In the genomic region with DNA sequence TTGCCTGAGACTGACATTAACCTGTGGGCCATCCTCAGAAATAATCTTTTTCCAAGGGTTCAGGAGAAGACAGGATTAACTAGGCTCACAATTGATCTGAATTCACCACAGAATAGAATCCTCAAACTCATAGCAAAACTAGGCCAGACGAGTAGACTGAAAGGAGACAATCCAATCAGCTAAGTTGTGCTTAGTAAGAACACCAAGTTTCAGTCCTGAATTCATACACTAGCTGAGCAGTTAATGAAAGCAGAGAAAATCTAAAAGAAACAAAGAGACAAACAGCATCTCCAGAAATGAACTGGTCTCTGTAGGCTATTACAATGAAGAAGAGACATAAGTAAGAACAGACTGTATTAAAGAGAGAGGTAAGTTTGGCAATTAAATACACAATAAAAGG, we compare ENCODE assay signal across 17 cellular contexts.
DNase-seq lines count a peak whose midpoint lies in the region; ATAC-seq, FAIRE-seq and TF ChIP-seq lines count a peak whose summit lies in the region.
"Had no signal": no experiment of that assay in that cellular context is flagged by ENCODE, and none has a peak within 500 bp of the region (broad histone marks: within the 10 kb centered on the region; RNA-seq: fewer than 3 reads in every experiment).

No MANE protein-coding gene starts in this region.

- no peak overlapping the region for H2BK12ac ChIP-seq in H1 (ENCODE audit: low read depth, low read length)

- no peak overlapping the region for H4K91ac ChIP-seq in H1 (replicated peaks; ENCODE audit: insufficient read length, low read length)

- no peak for TF ChIP-seq POLR2A in H1 (IDR thresholded peaks at IDR 0.05; ENCODE audit: control extremely low read depth in 1 of 2, low read depth in 2 of 2, low read length in 2 of 2)

- H4K8ac ChIP-seq in H1 (ENCODE audit: extremely low read depth, insufficient read depth, low read length), result no peak overlapping the region

- peaks cover 42% of the 10 kb centered on the region for H3K36me3 Mint-ChIP-seq in activated CD4-positive, alpha-beta T cell treated with anti-CD3 and anti-CD28 coated beads, Interleukin-2, amount 10 ng/mL, durations not matched to agents 24 days and 14 days (ENCODE audit: low read depth)
- H3K36me3 Mint-ChIP-seq in nephron progenitor cell (ENCODE audit: low read depth), result peaks cover 57% of the 10 kb centered on the region

- H3K4me3 ChIP-seq in H1 (ENCODE audit: extremely low read depth in 1 of 4, insufficient read depth in 2 of 4, low read depth in 3 of 4, low read length in 4 of 4), result no peak overlapping the region
- H3K4me3 ChIP-seq: A549, GM23248, heart right ventricle had no signal

- FAIRE-seq in H1 (lab: Jason Lieb, UNC), result peak; percentile 19
- FAIRE-seq: A549 had no signal

- H3K9ac ChIP-seq in H1 (replicated peaks in 1 of 4; ENCODE audit: extremely low read depth in 1 of 4, low read depth in 3 of 4, low read length in 3 of 4), result no peak overlapping the region
- H3K9ac ChIP-seq: GM23248 had no signal

- H2BK15ac ChIP-seq in H1 (ENCODE audit: low read length), result no peak overlapping the region

- H3K79me1 ChIP-seq in H1 (ENCODE audit: low read depth, low read length), result no peaks in the 10 kb centered on the region

- H3K14ac ChIP-seq in H1 (ENCODE audit: insufficient read length), result no peak overlapping the region

- H4K20me1 ChIP-seq in H1 (replicated peaks in 1 of 2; ENCODE audit: control insufficient read depth in 1 of 2, insufficient read depth in 2 of 2, low read length in 2 of 2), result no peaks in the 10 kb centered on the region

- no peak overlapping the region for H2AFZ ChIP-seq in H1 (ENCODE audit: low read length)
- H2AFZ ChIP-seq: GM23248 had no signal

- H3K4ac ChIP-seq in H1 (replicated peaks; ENCODE audit: insufficient read length, low read depth, low read length), result no peak overlapping the region

- no peaks in the 10 kb centered on the region for H3K9me3 Mint-ChIP-seq in activated CD4-positive, alpha-beta T cell treated with anti-CD3 and anti-CD28 coated beads, Interleukin-2, amount 10 ng/mL, durations not matched to agents 24 days and 14 days
- no peaks in the 10 kb centered on the region for H3K9me3 Mint-ChIP-seq in nephron progenitor cell
- H3K9me3 Mint-ChIP-seq: dendritic cell treated with granulocyte-macrophage colony-stimulating factor and Interleukin-4, amounts not matched to agents 40 ng/mL and 50 ng/mL, for 4 days had no signal

- CTCF ChIA-PET in H1 (lab: Charles Lee; ENCODE audit: partially characterized antibody), result no interaction called here

- peaks cover 0 to 24% (median 11%) of the 10 kb centered on the region in 4 experiments; a peak in 6 of 8 replicates for H3K36me3 ChIP-seq in H1 (ENCODE audit: control insufficient read depth in 2 of 4, insufficient read depth in 4 of 4, low read length in 3 of 4)

- no peak overlapping the region for H4K5ac ChIP-seq in H1 (ENCODE audit: insufficient read length, low read depth, low read length)

- H2BK120ac ChIP-seq in H1 (replicated peaks; ENCODE audit: low read depth, low read length), result no peak overlapping the region

- H3K79me2 ChIP-seq in H1 (ENCODE audit: control insufficient read depth in 1 of 2, insufficient read depth in 2 of 2, low read length in 2 of 2), result no peaks in the 10 kb centered on the region

- no peak overlapping the region for H3K23ac ChIP-seq in H1 (ENCODE audit: insufficient read length)

- H3K4me3 Mint-ChIP-seq in activated CD4-positive, alpha-beta T cell treated with anti-CD3 and anti-CD28 coated beads, Interleukin-2, amount 10 ng/mL, durations not matched to agents 24 days and 14 days, result no peak overlapping the region
- H3K4me3 Mint-ChIP-seq in nephron progenitor cell, result no peak overlapping the region
- H3K4me3 Mint-ChIP-seq: dendritic cell treated with granulocyte-macrophage colony-stimulating factor and Interleukin-4, amounts not matched to agents 40 ng/mL and 50 ng/mL, for 4 days had no signal

- no peak overlapping the region for H2AK5ac ChIP-seq in H1 (ENCODE audit: low read depth, low read length)

- no peak for DNase-seq in activated CD4-positive, alpha-beta T cell treated with anti-CD3 and anti-CD28 coated beads, Interleukin-2, amount 10 ng/mL, durations not matched to agents 24 days and 14 days
- DNase-seq in activated CD4-positive, alpha-beta T cell treated with anti-CD3 and anti-CD28 coated beads for 4 hours, result no peak
- peak; percentile 31 for DNase-seq in GM20000 (ENCODE audit: low spot score)
- no peak for DNase-seq in H1 (ENCODE audit: low read depth in 1 of 2, low spot score in 2 of 2)
- DNase-seq in nephron progenitor cell, result no peak
- DNase-seq: activated naive CD4-positive, alpha-beta T cell treated with Interleukin-2 at 50 U/mL for 16 hours; GM23248; heart right ventricle; KBM-7; NCI-H226; stimulated activated CD4-positive, alpha-beta T cell treated with anti-CD3 and anti-CD28 coated beads, Interleukin-4, amount 100 ng/mL, for 1 hour had no signal

- H3K9me3 ChIP-seq in H1 (ENCODE audit: insufficient read depth in 2 of 2, low read depth in 1 of 2, low read length in 1 of 2), result no peaks in the 10 kb centered on the region
- H3K9me3 ChIP-seq: A549, heart right ventricle had no signal

- no peaks in the 10 kb centered on the region for H3K27me3 ChIP-seq in H1 (replicated peaks in 1 of 4; ENCODE audit: control insufficient read depth in 3 of 4, extremely low read depth in 1 of 4, insufficient read depth in 3 of 4, low read length in 3 of 4)
- H3K27me3 ChIP-seq: heart right ventricle had no signal

- H2BK20ac ChIP-seq in H1 (ENCODE audit: low read length), result no peak overlapping the region

- intact Hi-C loops in activated CD4-positive, alpha-beta T cell treated with anti-CD3 and anti-CD28 coated beads, Interleukin-2, amount 10 ng/mL, durations not matched to agents 24 days and 14 days (cut with micrococcal nuclease), result loop anchor here (2.0 to 5.0 kb wide), 3 partner anchors 68 to 299 kb away; no protein-coding TSS in a partner anchor

- H3K4me1 ChIP-seq in H1 (replicated peaks in 1 of 4; ENCODE audit: control insufficient read depth in 3 of 4, insufficient read depth in 4 of 4, low read length in 3 of 4), result no peaks in the 10 kb centered on the region
- H3K4me1 ChIP-seq: heart right ventricle had no signal

- H3K56ac ChIP-seq in H1 (replicated peaks; ENCODE audit: insufficient read length, low read depth, low read length), result no peak overlapping the region

- no peak for TF ChIP-seq CTCF in GM20000 (IDR thresholded peaks at IDR 0.05; ENCODE audit: extremely low read depth, missing control alignments)
- no peak for TF ChIP-seq CTCF in H1 (IDR thresholded peaks at IDR 0.05; ENCODE audit: control extremely low read depth in 1 of 3, insufficient read depth in 1 of 3, low read depth in 1 of 3, low read length in 3 of 3)
- no peak for TF ChIP-seq CTCF in nephron progenitor cell (IDR thresholded peaks at IDR 0.05)

- TF ChIP-seq EP300 in H1 (IDR thresholded peaks at IDR 0.05; ENCODE audit: borderline replicate concordance in 1 of 2, low read depth in 2 of 2, low read length in 2 of 2), result no peak

- no peak overlapping the region for H3K18ac ChIP-seq in H1 (ENCODE audit: extremely low read depth, low read length)

- POLR2A ChIA-PET in H1 (lab: Charles Lee; ENCODE audit: partially characterized antibody), result no interaction called here

- peaks cover 11% of the 10 kb centered on the region for H3K4me1 Mint-ChIP-seq in activated CD4-positive, alpha-beta T cell treated with anti-CD3 and anti-CD28 coated beads, Interleukin-2, amount 10 ng/mL, durations not matched to agents 24 days and 14 days
- H3K4me1 Mint-ChIP-seq in nephron progenitor cell, result no peaks in the 10 kb centered on the region

- no peaks in the 10 kb centered on the region for H3K27me3 Mint-ChIP-seq in activated CD4-positive, alpha-beta T cell treated with anti-CD3 and anti-CD28 coated beads, Interleukin-2, amount 10 ng/mL, durations not matched to agents 24 days and 14 days
- H3K27me3 Mint-ChIP-seq in nephron progenitor cell (ENCODE audit: low read depth, poor library complexity), result peaks cover 2% of the 10 kb centered on the region
- H3K27me3 Mint-ChIP-seq: dendritic cell treated with granulocyte-macrophage colony-stimulating factor and Interleukin-4, amounts not matched to agents 40 ng/mL and 50 ng/mL, for 4 days; progenitor cell of endocrine pancreas had no signal

- no peaks in the 10 kb centered on the region; the same call in 1 of the 2 replicates for H3K23me2 ChIP-seq in H1 (ENCODE audit: low read depth, low read length)

- no peak overlapping the region for H3K4me2 ChIP-seq in H1 (ENCODE audit: insufficient read depth in 1 of 2, low read depth in 2 of 2, low read length in 2 of 2)
- H3K4me2 ChIP-seq: A549 had no signal

- no peak overlapping the region for H3K27ac ChIP-seq in H1 (ENCODE audit: low read depth, low read length)
- H3K27ac ChIP-seq: A549, GM23248, heart right ventricle had no signal

- ATAC-seq in HG03064 (IDR thresholded peaks at IDR 0.05; ENCODE audit: low read depth, unreplicated experiment), result peak; percentile 92
- ATAC-seq in HG03571 (IDR thresholded peaks at IDR 0.05; ENCODE audit: unreplicated experiment), result no peak
- no peak for ATAC-seq in GM19328 (IDR thresholded peaks at IDR 0.05; ENCODE audit: unreplicated experiment)
- ATAC-seq: A549, heart right ventricle had no signal

- WGBS in H1 (ENCODE audit: extremely low coverage in 1 of 2, insufficient coverage in 1 of 2, insufficient read length in 1 of 2, insufficient replicate concordance in 2 of 2, low coverage in 1 of 2, low lambda C conversion rate in 2 of 2, missing lambda C conversion rate in 1 of 2), 2 experiments, result 89% methylated on average over 1 of the region's 1 CpG; no CpG with 5 or more reads in 1 of the 2 experiments

- H3K27ac Mint-ChIP-seq in activated CD4-positive, alpha-beta T cell treated with anti-CD3 and anti-CD28 coated beads, Interleukin-2, amount 10 ng/mL, durations not matched to agents 24 days and 14 days, result peak overlapping the region; percentile 46
- no peak overlapping the region for H3K27ac Mint-ChIP-seq in nephron progenitor cell
- H3K27ac Mint-ChIP-seq: dendritic cell treated with granulocyte-macrophage colony-stimulating factor and Interleukin-4, amounts not matched to agents 40 ng/mL and 50 ng/mL, for 4 days; progenitor cell of endocrine pancreas had no signal

- TF ChIP-seq RAD21 in H1 (IDR thresholded peaks at IDR 0.05 in 1 of 2, conservative IDR thresholded peaks at IDR 0.05 in 1 of 2; ENCODE audit: low read depth in 2 of 2, low read length in 2 of 2), result no peak

- no peak overlapping the region for H2BK5ac ChIP-seq in H1 (ENCODE audit: low read depth, low read length)

TF ChIP-seq in H1, 55 proteins besides CTCF, POLR2A, EP300 and RAD21:
- TF ChIP-seq ZNF274 (IDR thresholded peaks at IDR 0.05; ENCODE audit: borderline replicate concordance, extremely low read depth, low read length) (no peak), CTBP2 (IDR thresholded peaks at IDR 0.05; ENCODE audit: borderline replicate concordance, insufficient read depth, insufficient read length, low read length) (no peak), ASH2L (IDR thresholded peaks at IDR 0.05; ENCODE audit: low read length) (no peak)
TF ChIP-seq in H1: peak in this region for 0.
